ENCODE assay signal across 8 cellular contexts in the genomic region with DNA sequence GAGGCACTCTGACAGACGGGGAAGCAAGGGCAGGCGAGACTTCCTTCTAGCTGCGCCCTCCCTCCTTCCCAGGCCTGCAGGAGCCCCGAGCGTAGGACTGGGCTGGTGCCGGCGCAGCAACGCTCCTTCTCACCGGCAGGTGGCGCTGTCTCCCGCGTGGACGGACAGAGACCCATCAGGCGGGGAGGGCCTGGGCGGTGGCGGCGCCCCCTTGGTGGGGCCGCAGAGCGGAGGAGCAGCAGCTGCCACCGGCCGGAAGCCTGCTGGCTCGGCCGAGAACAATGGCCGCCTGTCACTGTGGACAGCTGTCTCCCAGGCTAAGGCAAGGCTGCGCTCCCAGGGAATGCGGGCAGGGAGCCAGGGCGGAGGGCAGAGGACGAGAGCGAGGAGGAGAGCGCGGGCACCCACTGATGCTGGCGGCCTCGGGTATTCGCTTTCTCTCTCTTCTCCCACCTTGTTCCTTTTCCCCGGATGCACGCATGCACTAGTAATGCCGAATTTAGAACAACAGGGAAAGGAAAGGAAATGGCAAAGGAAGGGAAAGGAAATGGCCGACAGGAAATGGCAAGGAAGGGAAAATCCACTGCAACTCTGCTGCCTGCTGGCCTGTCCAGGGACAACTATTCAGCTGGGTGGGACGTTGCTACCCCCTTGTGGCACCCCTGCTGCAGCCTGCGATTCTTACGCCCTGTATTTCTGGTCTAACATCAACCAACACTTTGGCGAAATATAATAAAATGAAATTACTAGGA. TPM values are rescaled to one million over a fixed set of nuclear protein-coding genes. Genes with fewer than 3 reads are reported as not detected.
A peak's percentile ranks its signal among the peaks of the same experiment; 100 is the strongest.
DNase-seq lines count a peak whose midpoint lies in the region; ATAC-seq, FAIRE-seq and TF ChIP-seq lines count a peak whose summit lies in the region.

No MANE protein-coding gene starts in this region.

- ATAC-seq in CD4-positive, CD25-positive, alpha-beta regulatory T cell (ENCODE audit: low read depth in 2 of 2), result peak; percentile 91 to 95
- ATAC-seq in GM19463 (IDR thresholded peaks at IDR 0.05; ENCODE audit: unreplicated experiment), result peak; percentile 89

- H3K27me3 ChIP-seq in CD4-positive, CD25-positive, alpha-beta regulatory T cell (ENCODE audit: control insufficient read depth, insufficient read depth, low read length), result no peaks in the 10 kb centered on the region

- no peaks in the 10 kb centered on the region for H3K36me3 ChIP-seq in CD4-positive, CD25-positive, alpha-beta regulatory T cell (ENCODE audit: control insufficient read depth, insufficient read depth, low read length)

- TF ChIP-seq CTCF in mesothelial cell of epicardium (IDR thresholded peaks at IDR 0.05; ENCODE audit: unreplicated experiment), result peak; percentile 100

- FAIRE-seq in HTR-8/SVneo (lab: Jason Lieb, UNC), result peak; percentile 13
- peak; percentile 78 for FAIRE-seq in endometrium (lab: Jason Lieb, UNC)

- no peaks in the 10 kb centered on the region for H3K9me3 Mint-ChIP-seq in CD4-positive, CD25-positive, alpha-beta regulatory T cell
- H3K9me3 Mint-ChIP-seq in mesothelial cell of epicardium, result no peaks in the 10 kb centered on the region

- DNase-seq in CD4-positive, CD25-positive, alpha-beta regulatory T cell, result peak; percentile 83 to 85 (median 85)
- DNase-seq in HTR-8/SVneo (ENCODE audit: insufficient read length, low spot score) (peak; percentile 83), NOMO-1 treated with DMSO at 0.1 percent for 48 hours (lab: John Stamatoyannopoulos, UW; ENCODE audit: unreplicated experiment) (peak; percentile 96), mesothelial cell of epicardium (ENCODE audit: low spot score in 2 of 2, unreplicated experiment in 2 of 2) (peak; percentile 85 to 99)
- DNase-seq in activated CD8-positive, alpha-beta memory T cell treated with anti-CD3 and anti-CD28 coated beads, Interleukin-2, amount 50 U/mL, for 24 hours (ENCODE audit: extremely low read depth), result peak; percentile 68
- peak; percentile 98 for DNase-seq in stimulated activated CD8-positive, alpha-beta memory T cell treated with anti-CD3 and anti-CD28 coated beads, Interleukin-15, amount 100 ng/mL, for 24 hours (ENCODE audit: low read depth)

- peaks cover 16% of the 10 kb centered on the region for H3K4me1 ChIP-seq in CD4-positive, CD25-positive, alpha-beta regulatory T cell (ENCODE audit: control insufficient read depth, insufficient read depth, low read length, poor library complexity, severe bottlenecking)

- H3K9me3 ChIP-seq in CD4-positive, CD25-positive, alpha-beta regulatory T cell (ENCODE audit: control insufficient read depth in 2 of 2, low read length in 2 of 2), result no peaks in the 10 kb centered on the region

- peaks cover 0 to 49% (median 19%) of the 10 kb centered on the region in 4 donors for H3K4me1 Mint-ChIP-seq in CD4-positive, CD25-positive, alpha-beta regulatory T cell
- peaks cover 19% of the 10 kb centered on the region for H3K4me1 Mint-ChIP-seq in mesothelial cell of epicardium

- H3K4me3 Mint-ChIP-seq in CD4-positive, CD25-positive, alpha-beta regulatory T cell, result peak overlapping the region; percentile 76 to 91 (median 84)
- H3K4me3 Mint-ChIP-seq in mesothelial cell of epicardium, result peak overlapping the region; percentile 96

- no peaks in the 10 kb centered on the region for H3K27me3 Mint-ChIP-seq in CD4-positive, CD25-positive, alpha-beta regulatory T cell
- no peaks in the 10 kb centered on the region for H3K27me3 Mint-ChIP-seq in mesothelial cell of epicardium (ENCODE audit: low read depth)

- peak overlapping the region; percentile 73 for H3K4me3 ChIP-seq in CD4-positive, CD25-positive, alpha-beta regulatory T cell (ENCODE audit: low read depth, low read length)

- peaks cover 4% of the 10 kb centered on the region for H3K36me3 Mint-ChIP-seq in CD4-positive, CD25-positive, alpha-beta regulatory T cell
- peaks cover 13% of the 10 kb centered on the region for H3K36me3 Mint-ChIP-seq in mesothelial cell of epicardium

- peak overlapping the region; percentile 62 for H3K27ac ChIP-seq in CD4-positive, CD25-positive, alpha-beta regulatory T cell (ENCODE audit: insufficient read depth, low read length, poor library complexity, severe bottlenecking)

- peak overlapping the region; percentile 38 to 82 (median 79) for H3K27ac Mint-ChIP-seq in CD4-positive, CD25-positive, alpha-beta regulatory T cell
- peak overlapping the region; percentile 98 for H3K27ac Mint-ChIP-seq in mesothelial cell of epicardium

RNA-seq across cellular contexts. Expression of a gene that starts 14.4 kb away (rescaled TPM):
- total RNA-seq in CD4-positive, CD25-positive, alpha-beta regulatory T cell, result 19.6 TPM
- 1 to 10 TPM; 5.6 to 8.7 (median 6.6) TPM for polyA plus RNA-seq in CD4-positive, CD25-positive, alpha-beta regulatory T cell
- total RNA-seq in mesothelial cell of epicardium, result 32.0 to 35.4 TPM (median 34.6 TPM) in 3 replicates

RNA-seq across cellular contexts. Expression of a gene that starts 44.3 kb away (rescaled TPM):
- total RNA-seq in CD4-positive, CD25-positive, alpha-beta regulatory T cell, result 56.7 TPM
- polyA plus RNA-seq in CD4-positive, CD25-positive, alpha-beta regulatory T cell, result 10 to 100 TPM; 13.1 to 17.4 (median 14.3) TPM
- 59.8 to 63.3 TPM (median 60.8 TPM) in 3 replicates for total RNA-seq in mesothelial cell of epicardium

Comparison
In these comparisons a context has a peak if more than half of its experiments do, and no peak if none do; other contexts are left out.
1. Peak in every context shown above with its lines: DNase-seq, ATAC-seq, H3K4me3 ChIP-seq and H3K27ac ChIP-seq.